In genomic region chr11:68870470-68870869, GRCh38 we compare ENCODE assay signal across 8 cellular contexts. TPM values are rescaled to one million over a fixed set of nuclear protein-coding genes. Genes with fewer than 3 reads are reported as not detected.
DNase-seq lines count a peak whose midpoint lies in the region; ATAC-seq and TF ChIP-seq lines count a peak whose summit lies in the region.

No MANE protein-coding gene starts in this region.

- no peak for TF ChIP-seq CTCF in CD14-positive monocyte (IDR thresholded peaks at IDR 0.05)
- TF ChIP-seq CTCF in endothelial cell (IDR thresholded peaks at IDR 0.05; ENCODE audit: unreplicated experiment), result no peak
- TF ChIP-seq CTCF in GM20000 (IDR thresholded peaks at IDR 0.05; ENCODE audit: extremely low read depth, missing control alignments), result no peak

- H3K4me1 Mint-ChIP-seq in CD14-positive monocyte (peaks cover 19% of the 10 kb centered on the region), endothelial cell (ENCODE audit: unreplicated experiment) (peaks cover 38% of the 10 kb centered on the region)

- intact Hi-C loops in CD14-positive monocyte (cut with micrococcal nuclease), result no loop called here

- no peak overlapping the region for H2AK5ac ChIP-seq in neuronal stem cell (ENCODE audit: low read depth, low read length)

- no peak overlapping the region for H3K23ac ChIP-seq in neuronal stem cell (ENCODE audit: low read depth, low read length, poor library complexity)

- H3K27me3 Mint-ChIP-seq in CD14-positive monocyte (ENCODE audit: low read depth in 3 of 3) (peaks cover 4 to 7% (median 6%) of the 10 kb centered on the region in 3 donors), endothelial cell (ENCODE audit: unreplicated experiment) (no peaks in the 10 kb centered on the region)

- peak overlapping the region; percentile 36 for H3K4me2 ChIP-seq in neuronal stem cell (ENCODE audit: insufficient read depth, low read length, poor library complexity, severe bottlenecking)

- H2BK120ac ChIP-seq in neuronal stem cell (ENCODE audit: low read depth, low read length), result no peak overlapping the region

- H3K27me3 ChIP-seq in neuronal stem cell (ENCODE audit: control insufficient read depth in 3 of 3, insufficient read depth in 3 of 3, low read depth in 1 of 3, low read length in 3 of 3), result peaks cover 0 to 4% (median 3%) of the 10 kb centered on the region in 3 experiments

- no peak overlapping the region for H2BK12ac ChIP-seq in neuronal stem cell (ENCODE audit: low read length)

- no peak overlapping the region for H3K27ac ChIP-seq in neuronal stem cell (replicated peaks; ENCODE audit: low read length)

- H2AFZ ChIP-seq in neuronal stem cell (ENCODE audit: low read length), result peak overlapping the region; percentile 65

- H3K79me1 ChIP-seq in neuronal stem cell (ENCODE audit: low read depth, low read length), result no peaks in the 10 kb centered on the region

- H3K4me3 ChIP-seq in neuronal stem cell (ENCODE audit: low read length in 2 of 2), result peak overlapping the region in 1 of 2 donors; percentile 36

- no peaks in the 10 kb centered on the region for H3K9me3 ChIP-seq in neuronal stem cell (replicated peaks in 1 of 2; ENCODE audit: control insufficient read depth in 2 of 2, insufficient read depth in 1 of 2, low read depth in 1 of 2, low read length in 2 of 2)

- H3K36me3 Mint-ChIP-seq in CD14-positive monocyte, result no peaks in the 10 kb centered on the region
- H3K36me3 Mint-ChIP-seq in endothelial cell (ENCODE audit: low read depth, unreplicated experiment), result no peaks in the 10 kb centered on the region

- H2BK5ac ChIP-seq in neuronal stem cell (ENCODE audit: low read length), result no peak overlapping the region

- no CpG with 5 or more reads among the region's 9 CpGs for WGBS in neuronal stem cell (ENCODE audit: extremely low coverage in 2 of 2, insufficient read length in 2 of 2, insufficient replicate concordance in 1 of 2), 2 donors

- no peak overlapping the region for H3K14ac ChIP-seq in neuronal stem cell (ENCODE audit: low read length)

- H3K4me1 ChIP-seq in neuronal stem cell (ENCODE audit: control insufficient read depth in 2 of 2, insufficient read depth in 1 of 2, low read depth in 1 of 2, low read length in 2 of 2), result peaks cover 0 to 8% of the 10 kb centered on the region in 2 donors

- no peak overlapping the region for H2BK15ac ChIP-seq in neuronal stem cell (ENCODE audit: low read length)

- H3K27ac Mint-ChIP-seq in CD14-positive monocyte, result peak overlapping the region in 4 of 7 donors; percentile 8 to 82 (median 47)
- H3K27ac Mint-ChIP-seq in endothelial cell (ENCODE audit: unreplicated experiment), result no peak overlapping the region

- no peak overlapping the region for H3K4ac ChIP-seq in neuronal stem cell (ENCODE audit: low read length)

- H3K36me3 ChIP-seq in neuronal stem cell (replicated peaks in 1 of 2; ENCODE audit: control insufficient read depth in 2 of 2, insufficient read depth in 2 of 2, low read length in 2 of 2), result no peaks in the 10 kb centered on the region

- no peak overlapping the region for H3K9ac ChIP-seq in neuronal stem cell (ENCODE audit: low read depth, low read length, poor library complexity)

- H3K4me3 Mint-ChIP-seq in CD14-positive monocyte, result peak overlapping the region; percentile 98 to 99
- H3K4me3 Mint-ChIP-seq in endothelial cell (ENCODE audit: unreplicated experiment), result peak overlapping the region; percentile 78

- no peak for ATAC-seq in HG02852 (IDR thresholded peaks at IDR 0.05; ENCODE audit: unreplicated experiment)
- no peak for ATAC-seq in HG03175 (IDR thresholded peaks at IDR 0.05; ENCODE audit: unreplicated experiment)

- H4K91ac ChIP-seq in neuronal stem cell (ENCODE audit: low read depth, low read length, poor library complexity), result no peak overlapping the region

- H3K18ac ChIP-seq in neuronal stem cell (ENCODE audit: low read length), result peak overlapping the region; percentile 29

- DNase-seq in CD14-positive monocyte (ENCODE audit: low spot score) (no peak), LoVo (ENCODE audit: low spot score) (peak; percentile 9), endothelial cell (ENCODE audit: low spot score) (no peak), neuronal stem cell (ENCODE audit: low spot score) (no peak), GM20000 (ENCODE audit: low spot score) (no peak), NCI-H2227 treated with DMSO at 0.1 percent for 48 hours (lab: John Stamatoyannopoulos, UW) (no peak)

- no peak overlapping the region for H4K8ac ChIP-seq in neuronal stem cell (ENCODE audit: low read depth, low read length)

- H3K9me3 Mint-ChIP-seq in CD14-positive monocyte (peaks cover 0 to 3% (median 1%) of the 10 kb centered on the region in 7 donors), endothelial cell (ENCODE audit: unreplicated experiment) (no peaks in the 10 kb centered on the region)

RNA-seq across cellular contexts. Expression of gene CPT1A, which starts 28.8 kb away (rescaled TPM):
- 1 to 10 TPM; 5.6 to 7.0 TPM for polyA plus RNA-seq in CD14-positive monocyte
- total RNA-seq in endothelial cell (ENCODE audit: unreplicated experiment), result 0.36 TPM
- 0.84 TPM for polyA plus RNA-seq in neuronal stem cell (2013, experiment 1 of 2)
- 0.93 TPM for polyA plus RNA-seq in neuronal stem cell (2013, experiment 2 of 2)

RNA-seq across cellular contexts. Expression of gene MRPL21, which starts 33.2 kb away (rescaled TPM):
- polyA plus RNA-seq in CD14-positive monocyte, result 100 to 1,000 TPM; 104 to 138 TPM
- 54.4 TPM for total RNA-seq in endothelial cell (ENCODE audit: unreplicated experiment)
- polyA plus RNA-seq in neuronal stem cell (2013, experiment 1 of 2), result 72.9 TPM
- polyA plus RNA-seq in neuronal stem cell (2013, experiment 2 of 2), result 67.6 TPM

RNA-seq across cellular contexts. Expression of gene IGHMBP2, which starts 33.2 kb away (rescaled TPM):
- polyA plus RNA-seq in CD14-positive monocyte, result 1 to 10 TPM; 3.9 to 6.0 TPM
- total RNA-seq in endothelial cell (ENCODE audit: unreplicated experiment), result 14.1 TPM
- 7.8 TPM for polyA plus RNA-seq in neuronal stem cell (2013, experiment 1 of 2)
- polyA plus RNA-seq in neuronal stem cell (2013, experiment 2 of 2), result 7.6 TPM
